ENCODE assay signal across 10 cellular contexts in the genomic region with DNA sequence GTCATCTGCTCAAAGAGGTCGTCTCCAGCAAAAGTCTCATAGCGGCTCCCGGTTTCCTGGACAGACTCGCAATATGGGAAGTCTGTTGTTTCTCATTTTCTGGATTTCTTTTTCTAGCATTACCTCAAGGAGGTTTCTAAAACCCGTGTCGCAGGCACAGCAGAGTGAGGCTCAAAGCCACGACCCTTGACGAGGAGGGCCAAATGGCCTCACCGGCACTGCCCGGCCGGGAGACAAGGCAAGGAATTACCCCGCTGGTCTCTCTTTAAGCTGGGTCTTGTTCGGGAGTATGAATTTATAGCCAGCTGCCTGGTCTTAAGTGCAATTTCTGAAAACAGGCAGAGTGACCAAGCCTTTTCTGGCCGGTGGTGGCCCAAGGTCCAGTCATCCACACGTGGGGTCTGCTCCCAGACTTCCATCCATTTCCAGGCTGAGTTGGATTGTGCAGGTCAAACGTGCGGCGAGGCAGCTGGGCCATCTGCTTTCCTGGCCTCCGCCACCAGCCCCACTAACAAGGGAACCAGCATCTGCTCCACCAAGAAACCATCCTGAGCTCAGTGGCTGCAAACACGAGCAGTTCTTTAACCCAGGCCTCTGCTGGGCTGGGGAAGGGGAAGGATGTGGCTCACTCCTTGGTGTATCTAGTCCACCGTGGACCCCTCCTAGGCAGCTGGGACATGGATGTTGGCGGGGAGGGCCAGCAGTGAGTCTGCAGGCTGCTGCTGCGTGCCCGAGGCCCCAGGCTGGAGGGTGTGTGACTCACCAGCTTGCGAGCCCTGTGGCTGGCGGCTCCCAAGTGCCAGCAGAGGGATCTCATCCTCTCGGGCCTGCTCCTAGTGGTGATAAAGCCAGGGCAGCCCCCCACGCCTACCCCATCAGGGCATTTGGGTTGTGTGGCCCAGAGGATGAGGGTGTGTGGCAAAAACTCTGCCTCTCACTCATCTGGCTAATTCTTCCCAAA. TPM values are rescaled to one million over a fixed set of nuclear protein-coding genes. Genes with fewer than 3 reads are reported as not detected.
DNase-seq lines count a peak whose midpoint lies in the region; ATAC-seq and TF ChIP-seq lines count a peak whose summit lies in the region.
"Had no signal": no experiment of that assay in that cellular context is flagged by ENCODE, and none has a peak within 500 bp of the region (broad histone marks: within the 10 kb centered on the region; RNA-seq: fewer than 3 reads in every experiment).

No MANE protein-coding gene starts in this region.

- H3K9me3 ChIP-seq in Panc1 (ENCODE audit: control insufficient read depth, insufficient read depth, low read depth, low read length) = no peaks in the 10 kb centered on the region

- intact Hi-C loops in Panc1 (cut with micrococcal nuclease; ENCODE audit: unreplicated experiment) = no loop called here

- no TSS peak for BruUV-seq in Panc1 (replicated peaks; lab: Mats Ljungman, UMichigan)

- no peak for TF ChIP-seq CTCF in Panc1 (IDR thresholded peaks at IDR 0.05)

- ATAC-seq in Panc1 (peak; percentile 89), GM19397 (IDR thresholded peaks at IDR 0.05; ENCODE audit: unreplicated experiment) (no peak), HG03521 (IDR thresholded peaks at IDR 0.05; ENCODE audit: unreplicated experiment) (no peak), GM21737 (IDR thresholded peaks at IDR 0.05; ENCODE audit: unreplicated experiment) (no peak)

- no peaks in the 10 kb centered on the region for H3K4me1 ChIP-seq in Panc1 (ENCODE audit: control insufficient read depth, insufficient read depth, low read length)

- in situ Hi-C loops in Panc1 (cut with HindIII; ENCODE audit: low pct_unique_long_range_greater_than_20kb, low sequenced_read_pairs) = no loop called here

- DNase-seq in GDM1 (lab: John Stamatoyannopoulos, UW) (peak; percentile 41), Panc1 (ENCODE audit: low read depth, low spot score) (no peak), ecto neural progenitor cell (ENCODE audit: low spot score) (peak; percentile 44), skeletal muscle cell (ENCODE audit: low read depth) (peak; percentile 49)
- DNase-seq: activated T-cell treated with anti-CD3 and anti-CD28 coated beads, Interleukin-2, amount 50 U/mL, for 1 hour; NCI-H2081 treated with DMSO at 0.1 percent for 48 hours had no signal

- POLR2A ChIA-PET in Panc1 (lab: Charles Lee) = no interaction called here

- H3K4me3 ChIP-seq in Panc1 (ENCODE audit: low read depth in 2 of 2, low read length in 2 of 2) (no peak overlapping the region), skeletal muscle cell (ENCODE audit: low read depth, low read length) (no peak overlapping the region)
- H3K4me3 ChIP-seq: skin epidermis had no signal

- peaks cover under 1% of the 10 kb centered on the region; the same call in 1 of the 2 replicates for H3K27me3 ChIP-seq in Panc1 (ENCODE audit: control insufficient read depth, insufficient read depth, low read length)

- H3K36me3 ChIP-seq in Panc1 (ENCODE audit: control insufficient read depth, insufficient read depth, low read length) = no peaks in the 10 kb centered on the region

- no peak overlapping the region for H3K27ac ChIP-seq in Panc1 (ENCODE audit: low read length)

- CTCF ChIA-PET in Panc1 (lab: Charles Lee) = no interaction called here

RNA-seq across cellular contexts. Expression of a gene that starts 55.6 kb away (rescaled TPM):
- 5.7 TPM for total RNA-seq in Panc1 (2021; ENCODE audit: unreplicated experiment)
- polyA plus RNA-seq in Panc1 (2012; ENCODE audit: insufficient read length) = 4.6 TPM
